ENCODE assay signal across 34 cellular contexts in the genomic region with DNA sequence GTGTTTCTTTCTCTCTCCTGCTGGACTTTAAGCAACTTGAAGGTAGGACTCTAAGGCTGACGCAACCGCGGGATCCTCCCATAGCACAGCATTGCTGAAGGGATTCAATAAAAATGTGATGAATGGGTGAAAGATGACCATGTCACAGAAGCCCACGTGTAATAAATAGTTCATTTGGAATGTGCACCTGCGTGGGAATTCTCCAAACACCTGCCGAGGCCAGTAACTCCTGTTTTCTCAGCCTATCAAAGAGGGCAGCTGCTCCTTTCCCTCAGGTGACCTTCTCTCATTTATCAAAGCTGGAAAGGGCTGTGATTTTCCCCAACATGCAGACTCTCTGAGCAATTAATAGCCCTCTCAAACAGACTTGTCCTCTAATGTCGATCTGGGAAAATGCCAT.
"Had no signal": no experiment of that assay in that cellular context is flagged by ENCODE, and none has a peak within 500 bp of the region (broad histone marks: within the 10 kb centered on the region; RNA-seq: fewer than 3 reads in every experiment).

No MANE protein-coding gene starts in this region.

- DNase-seq: activated CD4-positive, alpha-beta memory T cell treated with anti-CD3 and anti-CD28 coated beads, Interleukin-2, amount 10 ng/mL, durations not matched to agents 7 days and 5 days; activated CD4-positive, alpha-beta T cell treated with anti-CD3 and anti-CD28 coated beads for 1 hour; activated CD4-positive, alpha-beta T cell treated with anti-CD3 and anti-CD28 coated beads for 48 hours; activated CD4-positive, CD25-positive, alpha-beta regulatory T cell; activated CD8-positive, alpha-beta memory T cell treated with anti-CD3 and anti-CD28 coated beads for 24 hours; activated CD8-positive, alpha-beta memory T cell treated with anti-CD3 and anti-CD28 coated beads, Interleukin-2, amount 10 ng/mL, durations not matched to agents 7 days and 5 days; activated CD8-positive, alpha-beta memory T cell treated with anti-CD3 and anti-CD28 coated beads, Interleukin-2, amount 50 U/mL, for 48 hours; activated effector memory CD4-positive, alpha-beta T cell treated with anti-CD3 and anti-CD28 coated beads, Interleukin-2, amount 50 U/mL, for 16 hours; activated naive CD4-positive, alpha-beta T cell; activated naive CD4-positive, alpha-beta T cell treated with anti-CD3 and anti-CD28 coated beads, Interleukin-2, amount 50 U/mL, for 16 hours; activated naive CD8-positive, alpha-beta T cell treated with anti-CD3 and anti-CD28 coated beads for 36 hours; activated T-cell treated with anti-CD3 and anti-CD28 coated beads, Interleukin-2, amount 50 U/mL, for 72 hours; amygdala; caudate nucleus; cerebellar nuclear complex; MM.1S; MV-4-11; NCI-H1092; NCI-H1694 treated with DMSO at 0.1 percent for 48 hours; NCI-H2029; NCI-H2107; NCI-H2171 treated with DMSO at 0.1 percent for 48 hours; NCI-H2227 treated with DMSO at 0.1 percent for 48 hours; NCI-H446; NCI-H510A treated with DMSO at 0.1 percent for 48 hours; NCI-H526 treated with DMSO at 0.1 percent for 48 hours; PC-9; Right ventricle myocardium superior; SW 1271; T-helper 1 cell; T1000; WERI-Rb-1 had no signal

- H3K27ac Mint-ChIP-seq: activated CD4-positive, alpha-beta memory T cell treated with anti-CD3 and anti-CD28 coated beads, Interleukin-2, amount 10 ng/mL, durations not matched to agents 7 days and 5 days; activated CD8-positive, alpha-beta memory T cell treated with anti-CD3 and anti-CD28 coated beads, Interleukin-2, amount 10 ng/mL, durations not matched to agents 7 days and 5 days; activated naive CD8-positive, alpha-beta T cell treated with anti-CD3 and anti-CD28 coated beads for 36 hours; activated T-cell treated with anti-CD3 and anti-CD28 coated beads, Interleukin-2, amount 50 U/mL, for 72 hours; activated T-helper 17 cell treated with anti-CD3 and anti-CD28 coated beads, Interleukin-2, amount 50 U/mL, for 72 hours; brain had no signal

- H3K4me1 Mint-ChIP-seq: activated CD4-positive, alpha-beta memory T cell treated with anti-CD3 and anti-CD28 coated beads, Interleukin-2, amount 10 ng/mL, durations not matched to agents 7 days and 5 days; activated CD8-positive, alpha-beta memory T cell treated with anti-CD3 and anti-CD28 coated beads, Interleukin-2, amount 10 ng/mL, durations not matched to agents 7 days and 5 days; activated naive CD8-positive, alpha-beta T cell treated with anti-CD3 and anti-CD28 coated beads for 36 hours had no signal

- H3K27me3 Mint-ChIP-seq: activated CD4-positive, alpha-beta memory T cell treated with anti-CD3 and anti-CD28 coated beads, Interleukin-2, amount 10 ng/mL, durations not matched to agents 7 days and 5 days; activated CD8-positive, alpha-beta memory T cell treated with anti-CD3 and anti-CD28 coated beads, Interleukin-2, amount 10 ng/mL, durations not matched to agents 7 days and 5 days; activated naive CD8-positive, alpha-beta T cell treated with anti-CD3 and anti-CD28 coated beads for 36 hours; activated T-helper 17 cell treated with anti-CD3 and anti-CD28 coated beads, Interleukin-2, amount 50 U/mL, for 72 hours had no signal

- ATAC-seq: activated CD8-positive, alpha-beta memory T cell treated with anti-CD3 and anti-CD28 coated beads, Interleukin-2, amount 10 ng/mL, durations not matched to agents 7 days and 5 days; activated T-cell treated with anti-CD3 and anti-CD28 coated beads, Interleukin-2, amount 50 U/mL, for 72 hours; activated T-helper 17 cell treated with anti-CD3 and anti-CD28 coated beads, Interleukin-2, amount 50 U/mL, for 72 hours had no signal

- H3K4me3 Mint-ChIP-seq: activated CD4-positive, alpha-beta memory T cell treated with anti-CD3 and anti-CD28 coated beads, Interleukin-2, amount 10 ng/mL, durations not matched to agents 7 days and 5 days; activated CD8-positive, alpha-beta memory T cell treated with anti-CD3 and anti-CD28 coated beads, Interleukin-2, amount 10 ng/mL, durations not matched to agents 7 days and 5 days; activated naive CD8-positive, alpha-beta T cell treated with anti-CD3 and anti-CD28 coated beads for 36 hours; activated T-cell treated with anti-CD3 and anti-CD28 coated beads, Interleukin-2, amount 50 U/mL, for 72 hours; activated T-helper 17 cell treated with anti-CD3 and anti-CD28 coated beads, Interleukin-2, amount 50 U/mL, for 72 hours; brain had no signal
